In genomic region chr16:69564845-69565610, GRCh38 we compare ENCODE assay signal across 1 cellular context.
A peak's percentile ranks its signal among the peaks of the same experiment; 100 is the strongest.
TF ChIP-seq lines count a peak whose summit lies in the region.

No MANE protein-coding gene starts in this region.

TF ChIP-seq in K562, 482 proteins besides CTCF, POLR2A, EP300 and RAD21 (continued from another document and continues in another):
- 0 out of 2 replicates have a peak, but pooled peaks have one; percentile 46 for TF ChIP-seq CUX1 (CRISPR knock-in tag; IDR thresholded peaks at IDR 0.05)
- TF ChIP-seq NFATC3 (IDR thresholded peaks at IDR 0.05): 0 out of 2 replicates have a peak, but pooled peaks have one; percentile 29
- no peak for TF ChIP-seq ZNF41 (CRISPR knock-in tag; conservative IDR thresholded peaks at IDR 0.05)
- TF ChIP-seq SUPT5H (IDR thresholded peaks at IDR 0.05): no peak
- no peak for TF ChIP-seq ZNF57 (CRISPR knock-in tag; IDR thresholded peaks at IDR 0.05)
- no peak for TF ChIP-seq RERE (CRISPR knock-in tag; IDR thresholded peaks at IDR 0.05; ENCODE audit: borderline replicate concordance)
- TF ChIP-seq PHB (CRISPR knock-in tag; IDR thresholded peaks at IDR 0.05): 0 out of 2 replicates have a peak, but pooled peaks have one; percentile 16
- no peak for TF ChIP-seq ZFP30 (CRISPR knock-in tag; IDR thresholded peaks at IDR 0.05; ENCODE audit: borderline replicate concordance)
- no peak for TF ChIP-seq FOXA3 (CRISPR knock-in tag; conservative IDR thresholded peaks at IDR 0.05 in 1 of 2, IDR thresholded peaks at IDR 0.05 in 1 of 2)
- no peak for TF ChIP-seq ILK (tag; IDR thresholded peaks at IDR 0.05; ENCODE audit: borderline replicate concordance, low read depth)
- TF ChIP-seq PBX2 (CRISPR knock-in tag; IDR thresholded peaks at IDR 0.05; ENCODE audit: low read depth): no peak
- no peak for TF ChIP-seq PBX2 (tag; conservative IDR thresholded peaks at IDR 0.05; ENCODE audit: low read depth)
- TF ChIP-seq STAT6 (CRISPR knock-in tag; IDR thresholded peaks at IDR 0.05): no peak
- 0 out of 2 replicates have a peak, but pooled peaks have one; percentile 20 for TF ChIP-seq MGA (IDR thresholded peaks at IDR 0.05)
- no peak for TF ChIP-seq PCBP1 (IDR thresholded peaks at IDR 0.05; ENCODE audit: low read depth, low read length, poor library complexity, severe bottlenecking)
- TF ChIP-seq PRPF4 (IDR thresholded peaks at IDR 0.05; ENCODE audit: insufficient read depth, low read depth, low read length, poor library complexity, severe bottlenecking): peak; percentile 7
- TF ChIP-seq TRIM25 (IDR thresholded peaks at IDR 0.05; ENCODE audit: borderline replicate concordance): no peak
